ENCODE assay signal across 1 cellular context in genomic region chr5:75363111-75363510, GRCh38.
A peak's percentile ranks its signal among the peaks of the same experiment; 100 is the strongest.
TF ChIP-seq lines count a peak whose summit lies in the region.

No MANE protein-coding gene starts in this region.

TF ChIP-seq in HepG2, 621 proteins besides CTCF, POLR2A, EP300 and RAD21:
- TF ChIP-seq ZNF780A (CRISPR knock-in tag; IDR thresholded peaks at IDR 0.05) (no peak), ZC3H13 (CRISPR knock-in tag; IDR thresholded peaks at IDR 0.05) (peak; percentile 27; the same call in 1 of the 2 replicates), POLR2G (IDR thresholded peaks at IDR 0.05; ENCODE audit: low read depth, low read length) (peak; percentile 46; the same call in 1 of the 2 replicates), PHF20 (CRISPR knock-in tag; IDR thresholded peaks at IDR 0.05) (no peak), FOXJ3 (CRISPR knock-in tag; IDR thresholded peaks at IDR 0.05; ENCODE audit: borderline replicate concordance) (no peak)
TF ChIP-seq in HepG2: peak in this region for 2.
